In genomic region chr15:64460206-64460736, GRCh38 we compare ENCODE assay signal across 8 cellular contexts. TPM values are rescaled to one million over a fixed set of nuclear protein-coding genes. Genes with fewer than 3 reads are reported as not detected.
A peak's percentile ranks its signal among the peaks of the same experiment; 100 is the strongest.
DNase-seq lines count a peak whose midpoint lies in the region; ATAC-seq lines count a peak whose summit lies in the region.

ZNF609 (plus strand) TSS chr15:64460578; CDS start chr15:64499420, 38,842 bp downstream.

- ATAC-seq in HG03342 (IDR thresholded peaks at IDR 0.05; ENCODE audit: unreplicated experiment): peak; percentile 49
- ATAC-seq in left colon: peak; percentile 81

- peak; percentile 85 for DNase-seq in NCI-H1436 (lab: John Stamatoyannopoulos, UW)
- DNase-seq in NCI-H1436 treated with DMSO at 0.1 percent for 48 hours (lab: John Stamatoyannopoulos, UW): no peak
- DNase-seq in NCI-H524 treated with DMSO at 0.1 percent for 48 hours (lab: John Stamatoyannopoulos, UW): peak; percentile 89
- peak; percentile 90 for DNase-seq in activated CD4-positive, alpha-beta T cell treated with anti-CD3 and anti-CD28 coated beads, Interleukin-2, amount 50 U/mL, for 1 hour
- DNase-seq in cortex of kidney (lab: John Stamatoyannopoulos, UW): peak; percentile 49
- peak; percentile 91 to 95 for DNase-seq in left colon
- DNase-seq in stimulated activated CD4-positive, alpha-beta T cell treated with anti-CD3 and anti-CD28 coated beads, Interleukin-1b, Interleukin-23, amount 100 ng/mL, for 24 hours (ENCODE audit: low read depth in 4 of 4, low spot score in 1 of 4): peak; percentile 67 to 91 (median 82)

- intact Hi-C loops in left colon (cut with DNase I, micrococcal nuclease): no loop called here

RNA-seq across cellular contexts. Expression of gene ZNF609, which starts in this region (rescaled TPM):
- 10 to 100 TPM; 26.3 to 35.3 TPM for total RNA-seq in left colon
